In genomic region chr6:143542915-143543314, GRCh38 we compare ENCODE assay signal across 1 cellular context.
TF ChIP-seq lines count a peak whose summit lies in the region.

No MANE protein-coding gene starts in this region.

TF ChIP-seq in HEK293, 187 proteins besides CTCF, POLR2A, EP300 and RAD21 (continued from another document and continues in another):
- TF ChIP-seq ZNF792 (tag by site-specific recombination; IDR thresholded peaks at IDR 0.05): no peak
- TF ChIP-seq ZNF121 (tag by site-specific recombination; IDR thresholded peaks at IDR 0.05): no peak
- no peak for TF ChIP-seq TSHZ1 (tag by site-specific recombination; IDR thresholded peaks at IDR 0.05; ENCODE audit: borderline replicate concordance)
- TF ChIP-seq BCL11B (tag by site-specific recombination; IDR thresholded peaks at IDR 0.05; ENCODE audit: low read depth): no peak
- TF ChIP-seq ZNF423 (tag by site-specific recombination; IDR thresholded peaks at IDR 0.05): no peak
- peak; percentile 67 for TF ChIP-seq KLF1 (tag by site-specific recombination; IDR thresholded peaks at IDR 0.05)
- TF ChIP-seq ZEB2 (tag by site-specific recombination; IDR thresholded peaks at IDR 0.05): peak; percentile 64; the same call in 1 of the 2 replicates
- TF ChIP-seq ZNF791 (tag by site-specific recombination; IDR thresholded peaks at IDR 0.05): no peak
- no peak; the same call in 1 of the 2 replicates for TF ChIP-seq ZNF692 (tag by site-specific recombination; IDR thresholded peaks at IDR 0.05)
- no peak for TF ChIP-seq ZNF416 (tag by site-specific recombination; IDR thresholded peaks at IDR 0.05)
- no peak for TF ChIP-seq GLIS1 (tag by site-specific recombination; IDR thresholded peaks at IDR 0.05)
- TF ChIP-seq ZNF629 (tag by site-specific recombination; IDR thresholded peaks at IDR 0.05): peak; percentile 32; the same call in 1 of the 2 replicates
- TF ChIP-seq ZSCAN18 (tag by site-specific recombination; IDR thresholded peaks at IDR 0.05): no peak
- TF ChIP-seq SP7 (tag by site-specific recombination; IDR thresholded peaks at IDR 0.05): no peak
- TF ChIP-seq ZNF433 (tag by site-specific recombination; IDR thresholded peaks at IDR 0.05; ENCODE audit: low read depth): no peak
- no peak for TF ChIP-seq OSR2 (tag by site-specific recombination; IDR thresholded peaks at IDR 0.05)
- TF ChIP-seq ZNF701 (tag by site-specific recombination; IDR thresholded peaks at IDR 0.05): no peak
- TF ChIP-seq ZNF132 (tag by site-specific recombination; IDR thresholded peaks at IDR 0.05; ENCODE audit: borderline replicate concordance): no peak
- TF ChIP-seq ZNF518A (tag by site-specific recombination; conservative IDR thresholded peaks at IDR 0.05; ENCODE audit: low read depth): 0 out of 2 replicates have a peak, but pooled peaks have one; percentile 17
- no peak for TF ChIP-seq GFI1B (tag by site-specific recombination; IDR thresholded peaks at IDR 0.05)
- TF ChIP-seq REST (tag by site-specific recombination; IDR thresholded peaks at IDR 0.05): no peak
- no peak for TF ChIP-seq BCL6B (tag by site-specific recombination; IDR thresholded peaks at IDR 0.05)
- no peak for TF ChIP-seq SCRT1 (tag by site-specific recombination; IDR thresholded peaks at IDR 0.05; ENCODE audit: borderline replicate concordance)
- 0 out of 2 replicates have a peak, but pooled peaks have one; percentile 37 for TF ChIP-seq KLF17 (tag by site-specific recombination; IDR thresholded peaks at IDR 0.05)
- no peak for TF ChIP-seq BCL11A (tag by site-specific recombination; IDR thresholded peaks at IDR 0.05; ENCODE audit: low read depth)
- no peak for TF ChIP-seq AEBP2 (tag by site-specific recombination; IDR thresholded peaks at IDR 0.05; ENCODE audit: borderline replicate concordance)
- TF ChIP-seq ZIC2 (tag by site-specific recombination; IDR thresholded peaks at IDR 0.05): no peak
- TF ChIP-seq ZNF571 (tag by site-specific recombination; IDR thresholded peaks at IDR 0.05): no peak
- TF ChIP-seq ZNF16 (tag by site-specific recombination; IDR thresholded peaks at IDR 0.05; ENCODE audit: low read depth): no peak
- no peak for TF ChIP-seq ZNF48 (tag by site-specific recombination; IDR thresholded peaks at IDR 0.05)
- no peak for TF ChIP-seq ZNF664 (tag by site-specific recombination; IDR thresholded peaks at IDR 0.05)
- TF ChIP-seq ZNF658 (tag by site-specific recombination; IDR thresholded peaks at IDR 0.05): no peak
- 0 out of 2 replicates have a peak, but pooled peaks have one; percentile 14 for TF ChIP-seq ZNF660 (tag by site-specific recombination; IDR thresholded peaks at IDR 0.05)
- TF ChIP-seq PBX3 (CRISPR knock-in tag; IDR thresholded peaks at IDR 0.05): no peak
- no peak for TF ChIP-seq ZNF704 (tag by site-specific recombination; IDR thresholded peaks at IDR 0.05)
